In genomic region chr1:27829339-27829960, GRCh38 we compare ENCODE assay signal across 7 cellular contexts. TPM values are rescaled to one million over a fixed set of nuclear protein-coding genes. Genes with fewer than 3 reads are reported as not detected.
DNase-seq lines count a peak whose midpoint lies in the region; TF ChIP-seq lines count a peak whose summit lies in the region.
"Not testable (repeated sequence)": the region's sequence is repeated elsewhere in the genome, so short reads cannot be mapped to it uniquely, and the experiment has no call there.

No MANE protein-coding gene starts in this region.

- H3K9me2 ChIP-seq in MM.1S (replicated peaks; ENCODE audit: insufficient read depth, low read length), result not testable (repeated sequence)

- not testable (repeated sequence) for H3K23ac ChIP-seq in mesenchymal stem cell (ENCODE audit: low read length in 2 of 2)

- H2BK15ac ChIP-seq in mesenchymal stem cell (ENCODE audit: low read depth, poor library complexity, severe bottlenecking), result not testable (repeated sequence)

- H4K8ac ChIP-seq in mesenchymal stem cell (ENCODE audit: low read length), result not testable (repeated sequence)

- peak overlapping the region; percentile 86 for H3K4me3 ChIP-seq in MM.1S (ENCODE audit: low read length)
- H3K4me3 ChIP-seq in endodermal cell (ENCODE audit: low read length), result peak overlapping the region; percentile 94
- H3K4me3 ChIP-seq in mesenchymal stem cell (ENCODE audit: insufficient read depth in 1 of 2, low read depth in 1 of 2, low read length in 2 of 2), result peak overlapping the region in 1 of 2 experiments; percentile 99
- not testable (repeated sequence) for H3K4me3 ChIP-seq in sigmoid colon

- H3K36me3 Mint-ChIP-seq in activated naive CD4-positive, alpha-beta T cell treated with anti-CD3 and anti-CD28 coated beads, Interleukin-2, amount 50 U/mL, for 24 hours, result not testable (repeated sequence)
- peaks cover 14% of the 10 kb centered on the region for H3K36me3 Mint-ChIP-seq in endodermal cell (ENCODE audit: low read depth)

- peak overlapping the region; percentile 79 for H2AFZ ChIP-seq in MM.1S (ENCODE audit: low read length)
- not testable (repeated sequence) for H2AFZ ChIP-seq in mesenchymal stem cell (ENCODE audit: low read depth, low read length)

- H3K4me3 Mint-ChIP-seq in activated naive CD4-positive, alpha-beta T cell treated with anti-CD3 and anti-CD28 coated beads, Interleukin-2, amount 50 U/mL, for 24 hours, result peak overlapping the region; percentile 95
- peak overlapping the region; percentile 98 for H3K4me3 Mint-ChIP-seq in endodermal cell

- TF ChIP-seq POLR2A in sigmoid colon (IDR thresholded peaks at IDR 0.05), result not testable (repeated sequence)

- H3K27me3 ChIP-seq in MM.1S (replicated peaks; ENCODE audit: insufficient read depth, low read length); endodermal cell (ENCODE audit: control insufficient read depth, insufficient read depth, low read length, poor library complexity, severe bottlenecking); mesenchymal stem cell (ENCODE audit: control insufficient read depth in 1 of 2, insufficient read depth in 1 of 2, low read length in 2 of 2); sigmoid colon: not testable (repeated sequence)

- WGBS in endodermal cell (ENCODE audit: insufficient coverage in 1 of 2, insufficient read length in 1 of 2), 2 experiments, result 95 to 100% methylated on average over 1 to 3 of the region's 4 CpGs
- 96% methylated on average over 2 of the region's 4 CpGs for WGBS in mesenchymal stem cell
- WGBS in sigmoid colon, 2 donors, result 76 to 80% methylated on average over 3 of the region's 4 CpGs

- H3K9ac ChIP-seq in ES-I3 (ENCODE audit: low read depth, low read length) (peak overlapping the region; percentile 99; the same call in 1 of the 2 replicates), MM.1S (ENCODE audit: low read length) (peak overlapping the region; percentile 93; the same call in 1 of the 2 replicates), mesenchymal stem cell (ENCODE audit: low read length) (peak overlapping the region; percentile 100)
- not testable (repeated sequence) for H3K9ac ChIP-seq in endodermal cell (ENCODE audit: extremely low read depth, low read length, poor library complexity, severe bottlenecking)

- H3F3A ChIP-seq in MM.1S (ENCODE audit: insufficient read depth, low read length), result not testable (repeated sequence)

- H2BK12ac ChIP-seq in mesenchymal stem cell (ENCODE audit: low read length in 2 of 2), result not testable (repeated sequence)

- not testable (repeated sequence) for H3K79me1 ChIP-seq in mesenchymal stem cell (replicated peaks; ENCODE audit: low read length, poor library complexity, severe bottlenecking)

- H3K4me1 ChIP-seq in ES-I3 (ENCODE audit: insufficient read depth, low read length) (peaks cover 13% of the 10 kb centered on the region), sigmoid colon (peaks cover 0 to 20% (median 15%) of the 10 kb centered on the region in 4 donors)
- not testable (repeated sequence) for H3K4me1 ChIP-seq in MM.1S (ENCODE audit: low read length); endodermal cell (ENCODE audit: control insufficient read depth, insufficient read depth, low read length); mesenchymal stem cell (ENCODE audit: control insufficient read depth, insufficient read depth, low read depth, low read length)

- not testable (repeated sequence) for H3K9me3 Mint-ChIP-seq in activated naive CD4-positive, alpha-beta T cell treated with anti-CD3 and anti-CD28 coated beads, Interleukin-2, amount 50 U/mL, for 24 hours; endodermal cell

- not testable (repeated sequence) for DNase-seq in MM.1S, endodermal cell, mesenchymal stem cell, sigmoid colon

- not testable (repeated sequence) for H3K18ac ChIP-seq in mesenchymal stem cell (ENCODE audit: low read depth in 1 of 2, low read length in 2 of 2)

- not testable (repeated sequence) for H3K4ac ChIP-seq in mesenchymal stem cell (ENCODE audit: low read depth in 1 of 2, low read length in 2 of 2)

- H4K91ac ChIP-seq in mesenchymal stem cell (ENCODE audit: low read length), result not testable (repeated sequence)

- peak overlapping the region; percentile 62 for H2AK5ac ChIP-seq in mesenchymal stem cell (ENCODE audit: low read length, severe bottlenecking)

- not testable (repeated sequence) for H2BK120ac ChIP-seq in mesenchymal stem cell (ENCODE audit: low read depth, low read length)

- intact Hi-C loops in sigmoid colon (cut with DNase I), result not testable (repeated sequence)

- not testable (repeated sequence) for H3K27ac Mint-ChIP-seq in activated naive CD4-positive, alpha-beta T cell treated with anti-CD3 and anti-CD28 coated beads, Interleukin-2, amount 50 U/mL, for 24 hours
- H3K27ac Mint-ChIP-seq in endodermal cell, result peak overlapping the region; percentile 74

- H3K4me1 Mint-ChIP-seq in activated naive CD4-positive, alpha-beta T cell treated with anti-CD3 and anti-CD28 coated beads, Interleukin-2, amount 50 U/mL, for 24 hours, result peaks cover 26% of the 10 kb centered on the region
- peaks cover 19% of the 10 kb centered on the region for H3K4me1 Mint-ChIP-seq in endodermal cell

- TF ChIP-seq CTCF in MM.1S (IDR thresholded peaks at IDR 0.05; ENCODE audit: low read length); VCaP (conservative IDR thresholded peaks at IDR 0.05); endodermal cell (conservative IDR thresholded peaks at IDR 0.05); sigmoid colon (IDR thresholded peaks at IDR 0.05): not testable (repeated sequence)

- H3K14ac ChIP-seq in mesenchymal stem cell (ENCODE audit: low read length in 2 of 2), result not testable (repeated sequence)

- H3K27ac ChIP-seq in MM.1S (ENCODE audit: low read length); endodermal cell (ENCODE audit: low read depth, low read length); mesenchymal stem cell (ENCODE audit: low read length, poor library complexity, severe bottlenecking): not testable (repeated sequence)
- H3K27ac ChIP-seq in VCaP (peak overlapping the region; percentile 84), sigmoid colon (peak overlapping the region; percentile 87 to 94 (median 92))

- H3K27me3 Mint-ChIP-seq in activated naive CD4-positive, alpha-beta T cell treated with anti-CD3 and anti-CD28 coated beads, Interleukin-2, amount 50 U/mL, for 24 hours; endodermal cell (ENCODE audit: insufficient read depth): not testable (repeated sequence)

- H4K20me1 ChIP-seq in MM.1S (ENCODE audit: insufficient read depth, low read length), result not testable (repeated sequence)

- not testable (repeated sequence) for H3K9me3 ChIP-seq in ES-I3 (ENCODE audit: control insufficient read depth, insufficient read depth, low read length); MM.1S (replicated peaks; ENCODE audit: insufficient read depth, low read length); endodermal cell (ENCODE audit: control insufficient read depth, low read length); mesenchymal stem cell (ENCODE audit: control insufficient read depth, low read length); sigmoid colon

- peak overlapping the region; percentile 60; the same call in 1 of the 2 replicates for H3K4me2 ChIP-seq in MM.1S (ENCODE audit: low read depth, low read length)
- not testable (repeated sequence) for H3K4me2 ChIP-seq in mesenchymal stem cell (ENCODE audit: low read length, poor library complexity, severe bottlenecking)

- not testable (repeated sequence) for TF ChIP-seq EP300 in sigmoid colon (IDR thresholded peaks at IDR 0.05)

- H2BK5ac ChIP-seq in mesenchymal stem cell (ENCODE audit: low read depth, low read length, poor library complexity, severe bottlenecking), result not testable (repeated sequence)

- H3K79me2 ChIP-seq in MM.1S (ENCODE audit: low read length), result peaks cover 39% of the 10 kb centered on the region

- H3K36me3 ChIP-seq in ES-I3 (ENCODE audit: insufficient read depth, low read length); MM.1S (replicated peaks; ENCODE audit: insufficient read depth, low read length): not testable (repeated sequence)
- H3K36me3 ChIP-seq in endodermal cell (ENCODE audit: control insufficient read depth, insufficient read depth, low read length) (peaks cover 22% of the 10 kb centered on the region), mesenchymal stem cell (ENCODE audit: control insufficient read depth in 1 of 2, insufficient read depth in 2 of 2, low read depth in 1 of 2, low read length in 2 of 2) (peaks cover 0 to 22% of the 10 kb centered on the region in 2 experiments), sigmoid colon (peaks cover 0 to 28% (median 10%) of the 10 kb centered on the region in 4 donors)

RNA-seq across cellular contexts. Expression of gene PPP1R8, which starts 1.1 kb away (rescaled TPM):
- 10 to 100 TPM; 45.0 to 48.1 TPM for total RNA-seq in endodermal cell
- 49.6 TPM for polyA plus RNA-seq in endodermal cell (2013, experiment 1 of 2)
- 49.6 TPM for polyA plus RNA-seq in endodermal cell (2013, experiment 2 of 2)
- 34.6 TPM for polyA plus RNA-seq in mesenchymal stem cell (2013, experiment 1 of 2)
- 34.0 TPM for polyA plus RNA-seq in mesenchymal stem cell (2013, experiment 2 of 2)
- total RNA-seq in sigmoid colon, result 10 to 100 TPM; 25.8 to 37.5 (median 36.1) TPM
- 10 to 100 TPM; 31.2 to 31.8 (median 31.7) TPM for polyA plus RNA-seq in sigmoid colon

RNA-seq across cellular contexts. Expression of gene THEMIS2, which starts 42.9 kb away (rescaled TPM):
- 1 to 10 TPM; 8.5 to 8.8 TPM for total RNA-seq in endodermal cell
- 4.2 TPM for polyA plus RNA-seq in endodermal cell (2013, experiment 1 of 2)
- polyA plus RNA-seq in endodermal cell (2013, experiment 2 of 2), result 4.6 TPM
- 5.9 TPM for polyA plus RNA-seq in mesenchymal stem cell (2013, experiment 1 of 2)
- 5.3 TPM for polyA plus RNA-seq in mesenchymal stem cell (2013, experiment 2 of 2)
- 10 to 100 TPM; 13.7 to 23.5 (median 18.9) TPM for total RNA-seq in sigmoid colon
- polyA plus RNA-seq in sigmoid colon, result 10 to 100 TPM in 2 of 3 donors, 1 to 10 TPM in 1; 9.0 to 32.2 (median 14.8) TPM

RNA-seq across cellular contexts. Expression of gene STX12, which starts 56.4 kb away (rescaled TPM):
- total RNA-seq in endodermal cell (10 to 100 TPM; 19.5 to 23.3 TPM), sigmoid colon (10 to 100 TPM; 54.0 to 63.8 (median 58.8) TPM)
- 30.7 TPM for polyA plus RNA-seq in endodermal cell (2013, experiment 1 of 2)
- polyA plus RNA-seq in endodermal cell (2013, experiment 2 of 2), result 31.6 TPM
- 36.7 TPM for polyA plus RNA-seq in mesenchymal stem cell (2013, experiment 1 of 2)
- polyA plus RNA-seq in mesenchymal stem cell (2013, experiment 2 of 2), result 39.6 TPM
- 10 to 100 TPM; 38.5 to 78.6 (median 46.8) TPM for polyA plus RNA-seq in sigmoid colon
